13 cellular contexts compared by ENCODE assay signal in genomic region chr12:58419182-58419760, GRCh38.
"Had no signal": no experiment of that assay in that cellular context is flagged by ENCODE, and none has a peak within 500 bp of the region (broad histone marks: within the 10 kb centered on the region; RNA-seq: fewer than 3 reads in every experiment).

No MANE protein-coding gene starts in this region.

- H3K27ac Mint-ChIP-seq: activated B cell treated with CpG ODN at 0.5 μM for 24 hours; activated naive CD4-positive, alpha-beta T cell treated with anti-CD3 and anti-CD28 coated beads, Interleukin-2, amount 50 U/mL, for 24 hours; natural killer cell; stimulated activated naive CD8-positive, alpha-beta T cell treated with anti-CD3 and anti-CD28 coated beads, Interleukin-15, amount 100 ng/mL, for 72 hours had no signal

- H3K4me3 ChIP-seq: psoas muscle, vagina had no signal

- H3K9me3 Mint-ChIP-seq: activated naive CD4-positive, alpha-beta T cell treated with anti-CD3 and anti-CD28 coated beads, Interleukin-2, amount 50 U/mL, for 24 hours; natural killer cell had no signal

- H3K27me3 ChIP-seq: vagina had no signal

- H3K27me3 Mint-ChIP-seq: activated B cell treated with CpG ODN at 0.5 μM for 24 hours had no signal

- H3K4me1 ChIP-seq: psoas muscle had no signal

- H3K4me3 Mint-ChIP-seq: activated B cell treated with CpG ODN at 0.5 μM for 24 hours; activated naive CD4-positive, alpha-beta T cell treated with anti-CD3 and anti-CD28 coated beads, Interleukin-2, amount 50 U/mL, for 24 hours; natural killer cell; stimulated activated naive CD8-positive, alpha-beta T cell treated with anti-CD3 and anti-CD28 coated beads, Interleukin-15, amount 100 ng/mL, for 72 hours had no signal

- H3K27ac ChIP-seq: psoas muscle, vagina had no signal

- H3K9me3 ChIP-seq: psoas muscle, vagina had no signal

- DNase-seq: activated B cell treated with CpG ODN at 0.5 μM for 24 hours; central memory CD4-positive, alpha-beta T cell; cortex of kidney; effector CD8-positive, alpha-beta T cell; natural killer cell; occipital lobe; psoas muscle; stimulated activated CD8-positive, alpha-beta memory T cell treated with anti-CD3 and anti-CD28 coated beads, Interleukin-4, amount 100 ng/mL, for 48 hours; stimulated activated naive CD8-positive, alpha-beta T cell treated with anti-CD3 and anti-CD28 coated beads, Interleukin-15, amount 100 ng/mL, for 72 hours; T-helper 9 cell had no signal

- ATAC-seq: natural killer cell; psoas muscle; sciatic nerve; stimulated activated naive CD8-positive, alpha-beta T cell treated with anti-CD3 and anti-CD28 coated beads, Interleukin-15, amount 100 ng/mL, for 72 hours had no signal

- H3K4me1 Mint-ChIP-seq: activated B cell treated with CpG ODN at 0.5 μM for 24 hours; activated naive CD4-positive, alpha-beta T cell treated with anti-CD3 and anti-CD28 coated beads, Interleukin-2, amount 50 U/mL, for 24 hours; natural killer cell; stimulated activated naive CD8-positive, alpha-beta T cell treated with anti-CD3 and anti-CD28 coated beads, Interleukin-15, amount 100 ng/mL, for 72 hours had no signal

- H3K36me3 ChIP-seq: vagina had no signal

- H3K36me3 Mint-ChIP-seq: activated naive CD4-positive, alpha-beta T cell treated with anti-CD3 and anti-CD28 coated beads, Interleukin-2, amount 50 U/mL, for 24 hours; natural killer cell had no signal
